Comparison of ENCODE assay signal across 1 cellular context in the genomic region with DNA sequence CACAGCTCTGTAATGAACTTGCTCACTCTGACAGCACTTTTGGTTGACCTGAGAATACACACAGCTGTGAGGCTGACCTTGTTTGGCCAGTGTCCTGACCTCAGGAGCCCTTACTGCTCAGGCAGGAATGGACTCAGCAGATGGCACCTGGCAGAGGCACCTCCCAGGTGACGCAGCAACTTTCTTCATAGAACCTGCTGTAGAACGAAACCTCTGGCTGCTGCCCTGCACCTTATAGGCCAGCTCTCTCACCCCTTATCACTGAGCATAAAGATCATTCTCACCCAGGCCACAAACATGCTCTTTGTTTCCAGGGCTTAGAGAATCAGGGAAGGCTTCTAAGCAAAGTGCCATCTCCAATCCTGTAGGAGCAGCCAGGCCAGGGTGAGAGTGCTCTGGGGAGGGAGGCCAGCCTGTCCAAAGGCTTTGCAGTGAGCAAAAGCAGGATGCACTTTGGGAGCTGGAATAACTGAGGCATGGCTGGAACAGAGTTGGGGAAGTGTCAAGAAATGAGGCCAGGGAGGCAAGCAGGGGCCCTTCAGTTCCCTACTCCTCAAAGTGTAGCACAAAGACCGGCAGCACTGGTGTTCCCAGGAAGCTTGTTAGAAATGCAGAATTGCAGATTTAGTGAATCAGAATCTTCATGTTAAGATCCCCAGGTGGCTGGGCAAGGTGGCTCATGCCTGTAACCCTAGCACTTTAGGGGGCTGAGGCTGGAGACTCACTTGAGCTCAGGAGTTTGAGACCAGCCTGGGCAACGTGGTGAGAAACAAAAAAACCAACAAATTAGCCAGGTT.
TF ChIP-seq lines count a peak whose summit lies in the region.

No MANE protein-coding gene starts in this region.

TF ChIP-seq in A549, 52 proteins besides CTCF, POLR2A, EP300 and RAD21:
- TF ChIP-seq RCOR1 (IDR thresholded peaks at IDR 0.05; ENCODE audit: low read depth, low read length) (no peak), CBX2 (IDR thresholded peaks at IDR 0.05; ENCODE audit: borderline replicate concordance, low read depth) (no peak), CBX8 (IDR thresholded peaks at IDR 0.05) (no peak)
- TF ChIP-seq, protein P1, sequence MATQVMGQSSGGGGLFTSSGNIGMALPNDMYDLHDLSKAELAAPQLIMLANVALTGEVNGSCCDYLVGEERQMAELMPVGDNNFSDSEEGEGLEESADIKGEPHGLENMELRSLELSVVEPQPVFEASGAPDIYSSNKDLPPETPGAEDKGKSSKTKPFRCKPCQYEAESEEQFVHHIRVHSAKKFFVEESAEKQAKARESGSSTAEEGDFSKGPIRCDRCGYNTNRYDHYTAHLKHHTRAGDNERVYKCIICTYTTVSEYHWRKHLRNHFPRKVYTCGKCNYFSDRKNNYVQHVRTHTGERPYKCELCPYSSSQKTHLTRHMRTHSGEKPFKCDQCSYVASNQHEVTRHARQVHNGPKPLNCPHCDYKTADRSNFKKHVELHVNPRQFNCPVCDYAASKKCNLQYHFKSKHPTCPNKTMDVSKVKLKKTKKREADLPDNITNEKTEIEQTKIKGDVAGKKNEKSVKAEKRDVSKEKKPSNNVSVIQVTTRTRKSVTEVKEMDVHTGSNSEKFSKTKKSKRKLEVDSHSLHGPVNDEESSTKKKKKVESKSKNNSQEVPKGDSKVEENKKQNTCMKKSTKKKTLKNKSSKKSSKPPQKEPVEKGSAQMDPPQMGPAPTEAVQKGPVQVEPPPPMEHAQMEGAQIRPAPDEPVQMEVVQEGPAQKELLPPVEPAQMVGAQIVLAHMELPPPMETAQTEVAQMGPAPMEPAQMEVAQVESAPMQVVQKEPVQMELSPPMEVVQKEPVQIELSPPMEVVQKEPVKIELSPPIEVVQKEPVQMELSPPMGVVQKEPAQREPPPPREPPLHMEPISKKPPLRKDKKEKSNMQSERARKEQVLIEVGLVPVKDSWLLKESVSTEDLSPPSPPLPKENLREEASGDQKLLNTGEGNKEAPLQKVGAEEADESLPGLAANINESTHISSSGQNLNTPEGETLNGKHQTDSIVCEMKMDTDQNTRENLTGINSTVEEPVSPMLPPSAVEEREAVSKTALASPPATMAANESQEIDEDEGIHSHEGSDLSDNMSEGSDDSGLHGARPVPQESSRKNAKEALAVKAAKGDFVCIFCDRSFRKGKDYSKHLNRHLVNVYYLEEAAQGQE (IDR thresholded peaks at IDR 0.05) = no peak
- TF ChIP-seq, protein P2, sequence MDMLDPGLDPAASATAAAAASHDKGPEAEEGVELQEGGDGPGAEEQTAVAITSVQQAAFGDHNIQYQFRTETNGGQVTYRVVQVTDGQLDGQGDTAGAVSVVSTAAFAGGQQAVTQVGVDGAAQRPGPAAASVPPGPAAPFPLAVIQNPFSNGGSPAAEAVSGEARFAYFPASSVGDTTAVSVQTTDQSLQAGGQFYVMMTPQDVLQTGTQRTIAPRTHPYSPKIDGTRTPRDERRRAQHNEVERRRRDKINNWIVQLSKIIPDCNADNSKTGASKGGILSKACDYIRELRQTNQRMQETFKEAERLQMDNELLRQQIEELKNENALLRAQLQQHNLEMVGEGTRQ (IDR thresholded peaks at IDR 0.05) = no peak
